ENCODE assay signal across 8 cellular contexts in genomic region chr1:195195423-195196057, GRCh38.
DNase-seq lines count a peak whose midpoint lies in the region; ATAC-seq and TF ChIP-seq lines count a peak whose summit lies in the region.

No MANE protein-coding gene starts in this region.

- no peaks in the 10 kb centered on the region for H3K9me3 ChIP-seq in testis

- H3K4me1 ChIP-seq in testis (no peaks in the 10 kb centered on the region), mesendoderm (ENCODE audit: control insufficient read depth, low read depth, low read length) (no peaks in the 10 kb centered on the region)

- H3K23ac ChIP-seq in mesendoderm (ENCODE audit: low read length), result no peak overlapping the region

- H3K27me3 Mint-ChIP-seq in activated T-helper 2 cell treated with anti-CD3 and anti-CD28 coated beads, Interferon-gamma antibody, Interleukin-2, Interleukin-4, amounts not matched to agents 10 μg/mL and 5 μg/mL and 100 μg/mL, durations not matched to agents 14 hours and 24 hours and 36 hours (ENCODE audit: low read depth), result peaks cover 44% of the 10 kb centered on the region
- no peaks in the 10 kb centered on the region for H3K27me3 Mint-ChIP-seq in endothelial cell (ENCODE audit: unreplicated experiment)

- H2BK120ac ChIP-seq in mesendoderm (ENCODE audit: low read depth, low read length), result no peak overlapping the region

- no peak overlapping the region for H2AK5ac ChIP-seq in mesendoderm (ENCODE audit: low read length)

- no peak overlapping the region for H3K4me2 ChIP-seq in mesendoderm (ENCODE audit: low read length)

- intact Hi-C loops in activated T-helper 2 cell treated with anti-CD3 and anti-CD28 coated beads, Interferon-gamma antibody, Interleukin-2, Interleukin-4, amounts not matched to agents 10 μg/mL and 5 μg/mL and 100 μg/mL, durations not matched to agents 14 hours and 24 hours and 36 hours (cut with micrococcal nuclease), result no loop called here
- intact Hi-C loops in testis (cut with DNase I; ENCODE audit: low total_unique reads), result no loop called here

- H3K27me3 ChIP-seq in testis, result no peaks in the 10 kb centered on the region
- no peaks in the 10 kb centered on the region for H3K27me3 ChIP-seq in mesendoderm (ENCODE audit: insufficient read depth, low read length, poor library complexity)

- H3K4me3 ChIP-seq in testis (no peak overlapping the region), mesendoderm (ENCODE audit: low read length) (no peak overlapping the region)

- H3K36me3 ChIP-seq in testis (ENCODE audit: low read depth, missing control alignments) (no peaks in the 10 kb centered on the region), mesendoderm (ENCODE audit: control insufficient read depth, insufficient read depth, low read length) (no peaks in the 10 kb centered on the region)

- ATAC-seq in GM18508 (IDR thresholded peaks at IDR 0.05; ENCODE audit: insufficient read depth, unreplicated experiment), result peak; percentile 97
- ATAC-seq in GM21360 (IDR thresholded peaks at IDR 0.05; ENCODE audit: unreplicated experiment), result peak; percentile 99
- ATAC-seq in HG03139 (IDR thresholded peaks at IDR 0.05; ENCODE audit: unreplicated experiment), result peak; percentile 93

- H2BK15ac ChIP-seq in mesendoderm (replicated peaks; ENCODE audit: low read depth), result no peak overlapping the region

- no peak overlapping the region for H4K8ac ChIP-seq in mesendoderm (ENCODE audit: low read depth, low read length)

- no peak overlapping the region for H3K56ac ChIP-seq in mesendoderm (ENCODE audit: low read length)

- H3K18ac ChIP-seq in mesendoderm (ENCODE audit: low read length), result no peak overlapping the region

- no peaks in the 10 kb centered on the region for H3K79me1 ChIP-seq in mesendoderm (ENCODE audit: low read length)

- H4K5ac ChIP-seq in mesendoderm (ENCODE audit: low read length), result no peak overlapping the region

- DNase-seq in activated T-helper 2 cell treated with anti-CD3 and anti-CD28 coated beads, Interferon-gamma antibody, Interleukin-2, Interleukin-4, amounts not matched to agents 10 μg/mL and 5 μg/mL and 100 μg/mL, durations not matched to agents 14 hours and 24 hours and 36 hours (ENCODE audit: low spot score), result peak; percentile 13
- no peak for DNase-seq in testis
- no peak for DNase-seq in mesendoderm
- DNase-seq in SKM-1 (lab: John Stamatoyannopoulos, UW; ENCODE audit: unreplicated experiment), result no peak
- no peak for DNase-seq in endothelial cell (ENCODE audit: low spot score)

- H3K36me3 Mint-ChIP-seq in activated T-helper 2 cell treated with anti-CD3 and anti-CD28 coated beads, Interferon-gamma antibody, Interleukin-2, Interleukin-4, amounts not matched to agents 10 μg/mL and 5 μg/mL and 100 μg/mL, durations not matched to agents 14 hours and 24 hours and 36 hours (ENCODE audit: low read depth), result no peaks in the 10 kb centered on the region
- no peaks in the 10 kb centered on the region for H3K36me3 Mint-ChIP-seq in endothelial cell (ENCODE audit: low read depth, unreplicated experiment)

- H3K9me3 Mint-ChIP-seq in activated T-helper 2 cell treated with anti-CD3 and anti-CD28 coated beads, Interferon-gamma antibody, Interleukin-2, Interleukin-4, amounts not matched to agents 10 μg/mL and 5 μg/mL and 100 μg/mL, durations not matched to agents 14 hours and 24 hours and 36 hours, result peaks cover 16% of the 10 kb centered on the region
- no peaks in the 10 kb centered on the region for H3K9me3 Mint-ChIP-seq in endothelial cell (ENCODE audit: unreplicated experiment)

- no peak overlapping the region for H2BK5ac ChIP-seq in mesendoderm (ENCODE audit: low read length)

- H3K4ac ChIP-seq in mesendoderm (ENCODE audit: low read depth, low read length), result no peak overlapping the region

- TF ChIP-seq CTCF in testis (IDR thresholded peaks at IDR 0.05) (no peak), endothelial cell (IDR thresholded peaks at IDR 0.05; ENCODE audit: unreplicated experiment) (no peak)

- H3K79me2 ChIP-seq in mesendoderm (ENCODE audit: control insufficient read depth, insufficient read depth, low read length), result no peaks in the 10 kb centered on the region

- 83 to 85% methylated on average over 8 of the region's 8 CpGs for WGBS in testis, 2 donors
- 100% methylated on average over 1 of the region's 8 CpGs for WGBS in mesendoderm (ENCODE audit: extremely low coverage, insufficient coverage, low lambda C conversion rate)

- H3K27ac Mint-ChIP-seq in activated T-helper 2 cell treated with anti-CD3 and anti-CD28 coated beads, Interferon-gamma antibody, Interleukin-2, Interleukin-4, amounts not matched to agents 10 μg/mL and 5 μg/mL and 100 μg/mL, durations not matched to agents 14 hours and 24 hours and 36 hours, result peak overlapping the region; percentile 15
- no peak overlapping the region for H3K27ac Mint-ChIP-seq in endothelial cell (ENCODE audit: unreplicated experiment)

- H3K4me3 Mint-ChIP-seq in activated T-helper 2 cell treated with anti-CD3 and anti-CD28 coated beads, Interferon-gamma antibody, Interleukin-2, Interleukin-4, amounts not matched to agents 10 μg/mL and 5 μg/mL and 100 μg/mL, durations not matched to agents 14 hours and 24 hours and 36 hours (ENCODE audit: low read depth), result no peak overlapping the region
- no peak overlapping the region for H3K4me3 Mint-ChIP-seq in endothelial cell (ENCODE audit: unreplicated experiment)

- no peak overlapping the region for H3K27ac ChIP-seq in testis
- no peak overlapping the region for H3K27ac ChIP-seq in mesendoderm (ENCODE audit: low read depth, low read length)

- H3K9ac ChIP-seq in mesendoderm (ENCODE audit: low read length), result no peak overlapping the region

- H3K4me1 Mint-ChIP-seq in activated T-helper 2 cell treated with anti-CD3 and anti-CD28 coated beads, Interferon-gamma antibody, Interleukin-2, Interleukin-4, amounts not matched to agents 10 μg/mL and 5 μg/mL and 100 μg/mL, durations not matched to agents 14 hours and 24 hours and 36 hours (ENCODE audit: low read depth), result peaks cover 17% of the 10 kb centered on the region
- no peaks in the 10 kb centered on the region for H3K4me1 Mint-ChIP-seq in endothelial cell (ENCODE audit: unreplicated experiment)

- no peak for TF ChIP-seq POLR2A in testis (IDR thresholded peaks at IDR 0.05)
